ENCODE assay signal across 9 cellular contexts in the genomic region with DNA sequence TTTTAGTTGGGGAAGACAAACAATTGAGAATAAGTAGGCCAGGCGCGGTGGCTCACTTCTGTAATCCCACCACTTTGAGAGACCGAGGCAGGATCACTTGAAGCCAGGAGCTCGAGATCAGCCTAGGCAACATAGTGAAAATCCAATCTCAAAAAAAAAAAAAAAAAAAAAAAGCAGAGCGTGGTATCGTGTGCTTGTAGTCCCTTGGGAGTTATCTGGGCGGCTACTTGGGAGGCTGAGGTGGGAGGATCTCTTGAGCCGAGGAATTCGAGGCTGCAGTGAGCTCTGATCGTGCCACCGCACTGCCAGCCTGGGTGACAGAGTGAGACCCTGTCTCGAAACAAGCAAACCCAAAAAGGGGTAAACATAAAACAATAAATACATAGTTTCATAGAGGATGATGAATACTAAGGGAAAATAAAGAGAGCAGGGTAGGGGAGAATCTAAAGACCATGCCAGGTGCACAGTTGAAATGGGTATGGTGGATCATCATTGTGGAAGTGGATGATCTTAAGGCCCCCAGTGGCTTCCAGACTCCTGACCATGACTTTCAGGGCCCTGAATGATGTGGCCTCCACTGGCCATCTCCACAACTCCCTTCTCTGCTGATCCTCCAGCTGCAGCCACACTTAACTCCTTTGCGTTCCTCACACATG. TPM values are rescaled to one million over a fixed set of nuclear protein-coding genes. Genes with fewer than 3 reads are reported as not detected.
DNase-seq lines count a peak whose midpoint lies in the region; ATAC-seq and TF ChIP-seq lines count a peak whose summit lies in the region.
"Had no signal": no experiment of that assay in that cellular context is flagged by ENCODE, and none has a peak within 500 bp of the region (broad histone marks: within the 10 kb centered on the region; RNA-seq: fewer than 3 reads in every experiment).

No MANE protein-coding gene starts in this region.

- H3K27me3 Mint-ChIP-seq in Calu3 (ENCODE audit: unreplicated experiment), result no peaks in the 10 kb centered on the region

- H3K27ac Mint-ChIP-seq in Calu3 (ENCODE audit: unreplicated experiment), result peak overlapping the region; percentile 43

- H3K4me3 ChIP-seq in NT2/D1 (ENCODE audit: insufficient read length, low read depth) (peak overlapping the region; percentile 98), endocrine pancreas (ENCODE audit: control insufficient read depth, insufficient read depth, low read length) (peak overlapping the region; percentile 58), osteoblast (ENCODE audit: insufficient read depth, low read length) (peak overlapping the region; percentile 92)

- DNase-seq in Calu3 (no peak), NT2/D1 (ENCODE audit: low read depth, low spot score) (no peak), osteoblast (ENCODE audit: insufficient read length, low spot score, missing footprints) (peak; percentile 78), NK-92 (lab: John Stamatoyannopoulos, UW; ENCODE audit: unreplicated experiment) (no peak)
- DNase-seq: activated CD4-positive, CD25-positive, alpha-beta regulatory T cell had no signal

- BruUV-seq in Calu3 (replicated peaks; lab: Mats Ljungman, UMichigan), result no TSS peak

- H3K9me3 Mint-ChIP-seq in Calu3 (ENCODE audit: low read depth, unreplicated experiment), result no peaks in the 10 kb centered on the region

- peaks cover 59% of the 10 kb centered on the region for H3K4me1 Mint-ChIP-seq in Calu3 (ENCODE audit: low read depth, unreplicated experiment)

- H3K9ac ChIP-seq in NT2/D1 (ENCODE audit: insufficient read length, low read depth) (peak overlapping the region; percentile 96), endocrine pancreas (ENCODE audit: control insufficient read depth, insufficient read depth, low read length) (peak overlapping the region; percentile 97)

- intact Hi-C loops in Calu3 (cut with micrococcal nuclease; ENCODE audit: unreplicated experiment), result no loop called here

- H3K4me2 ChIP-seq in osteoblast (ENCODE audit: insufficient read depth, low read length), result peak overlapping the region; percentile 98

- peak overlapping the region; percentile 91 for H2AFZ ChIP-seq in osteoblast (ENCODE audit: low read length)

- peak overlapping the region; percentile 90 for H3K4me3 Mint-ChIP-seq in Calu3 (ENCODE audit: low read depth, unreplicated experiment)

- CTCF ChIA-PET in Calu3 (lab: Charles Lee), result interaction anchor here (0.9 kb wide), 1 partner anchor 16 kb away, joined by 5 read pairs; no protein-coding TSS in a partner anchor

- H3K27ac ChIP-seq in osteoblast (ENCODE audit: low read depth, low read length), result peak overlapping the region; percentile 79

- peaks cover 56% of the 10 kb centered on the region for H3K36me3 Mint-ChIP-seq in Calu3 (ENCODE audit: insufficient read depth, unreplicated experiment)

- H3K27me3 ChIP-seq in NT2/D1 (ENCODE audit: insufficient read depth, insufficient read length), result no peaks in the 10 kb centered on the region
- H3K27me3 ChIP-seq in endocrine pancreas (ENCODE audit: control insufficient read depth, insufficient read depth, low read length), result no peaks in the 10 kb centered on the region
- H3K27me3 ChIP-seq in osteoblast (ENCODE audit: insufficient read depth, low read length), result no peaks in the 10 kb centered on the region

- TF ChIP-seq CTCF in Calu3 (IDR thresholded peaks at IDR 0.05; ENCODE audit: unreplicated experiment) (no peak), osteoblast (IDR thresholded peaks at IDR 0.05; ENCODE audit: extremely low read depth, low read depth, low read length) (no peak)

- H3K79me2 ChIP-seq in osteoblast (ENCODE audit: insufficient read depth, low read length), result peaks cover 72% of the 10 kb centered on the region

- no peaks in the 10 kb centered on the region for H3K4me1 ChIP-seq in NT2/D1 (ENCODE audit: insufficient read depth, insufficient read length)
- H3K4me1 ChIP-seq in endocrine pancreas (ENCODE audit: control insufficient read depth, insufficient read depth, low read length), result peaks cover 15% of the 10 kb centered on the region
- peaks cover 28% of the 10 kb centered on the region for H3K4me1 ChIP-seq in osteoblast (ENCODE audit: insufficient read depth, low read length)

- H3K36me3 ChIP-seq in NT2/D1 (ENCODE audit: insufficient read depth, insufficient read length, low read length) (peaks cover 60% of the 10 kb centered on the region), endocrine pancreas (ENCODE audit: control insufficient read depth, insufficient read depth, low read length) (no peaks in the 10 kb centered on the region), osteoblast (ENCODE audit: insufficient read depth, low read length) (peaks cover 9% of the 10 kb centered on the region)

- peaks cover 16% of the 10 kb centered on the region for H4K20me1 ChIP-seq in osteoblast (ENCODE audit: insufficient read depth, low read length)

- ATAC-seq in GM21515 (IDR thresholded peaks at IDR 0.05; ENCODE audit: unreplicated experiment) (no peak), GM21619 (IDR thresholded peaks at IDR 0.05; ENCODE audit: unreplicated experiment) (no peak), HG02852 (IDR thresholded peaks at IDR 0.05; ENCODE audit: unreplicated experiment) (no peak)

- H3K9me3 ChIP-seq in NT2/D1 (ENCODE audit: insufficient read depth, low read length) (no peaks in the 10 kb centered on the region), endocrine pancreas (ENCODE audit: control insufficient read depth, low read length) (no peaks in the 10 kb centered on the region), osteoblast (ENCODE audit: low read depth, low read length) (no peaks in the 10 kb centered on the region)

RNA-seq across cellular contexts. Expression of a gene that starts 0.9 kb away (rescaled TPM):
- total RNA-seq in Calu3 (2022) (79.9 and 87.3 TPM in 2 replicates), osteoblast (40.9 and 43.0 TPM in 2 replicates)

RNA-seq across cellular contexts. Expression of a gene that starts 1.1 kb away (rescaled TPM):
- total RNA-seq in Calu3 (2022) (30.5 and 32.7 TPM in 2 replicates), osteoblast (2.5 and 2.7 TPM in 2 replicates)
